ENCODE assay signal across 17 cellular contexts in the genomic region with DNA sequence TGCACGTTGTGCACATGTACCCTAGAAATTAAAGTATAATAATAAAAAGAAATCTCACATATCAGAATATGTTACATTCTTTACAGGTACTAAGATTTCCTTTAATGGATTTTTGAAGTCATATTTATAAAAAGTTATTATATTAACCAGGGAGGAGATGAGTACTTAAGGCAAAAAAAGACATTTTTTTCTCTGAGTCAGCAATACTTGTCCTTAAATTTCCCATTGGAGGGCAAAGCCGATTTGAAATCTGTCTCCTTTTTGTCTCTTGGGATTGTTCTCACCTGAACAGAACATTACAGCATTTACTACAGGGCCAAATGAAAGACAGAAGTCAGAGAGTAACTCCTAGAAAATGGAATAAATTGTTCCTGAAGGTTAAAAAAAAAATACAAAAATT. TPM values are rescaled to one million over a fixed set of nuclear protein-coding genes. Genes with fewer than 3 reads are reported as not detected.
DNase-seq lines count a peak whose midpoint lies in the region; ATAC-seq and TF ChIP-seq lines count a peak whose summit lies in the region.
"Had no signal": no experiment of that assay in that cellular context is flagged by ENCODE, and none has a peak within 500 bp of the region (broad histone marks: within the 10 kb centered on the region; RNA-seq: fewer than 3 reads in every experiment).

No MANE protein-coding gene starts in this region.

- intact Hi-C loops in left ventricle myocardium inferior (cut with micrococcal nuclease): no loop called here
- intact Hi-C loops in cardiac septum (cut with DNase I): loop anchor here (2.0 kb wide), 1 partner anchor 14 kb away; no protein-coding TSS in a partner anchor

- no peaks in the 10 kb centered on the region for H3K27me3 Mint-ChIP-seq in memory B cell
- H3K27me3 Mint-ChIP-seq: CD8-positive, alpha-beta memory T cell had no signal

- H3K9me3 Mint-ChIP-seq in memory B cell: no peaks in the 10 kb centered on the region
- H3K9me3 Mint-ChIP-seq: CD8-positive, alpha-beta memory T cell had no signal

- peak overlapping the region; percentile 86 for H3K27ac Mint-ChIP-seq in memory B cell

- no peak for ATAC-seq in memory B cell (ENCODE audit: low read depth)
- no peak for ATAC-seq in GM18511 (IDR thresholded peaks at IDR 0.05; ENCODE audit: unreplicated experiment)
- no peak for ATAC-seq in GM21528 (IDR thresholded peaks at IDR 0.05; ENCODE audit: low FRiP score, unreplicated experiment)

- no peaks in the 10 kb centered on the region for H3K36me3 Mint-ChIP-seq in memory B cell

- peak overlapping the region; percentile 79 for H3K27ac ChIP-seq in left ventricle myocardium inferior (replicated peaks)
- peak overlapping the region; percentile 77 for H3K27ac ChIP-seq in OCI-LY1 (ENCODE audit: low read depth, low read length, poor library complexity, severe bottlenecking)
- H3K27ac ChIP-seq: HL-60 had no signal

- H3K27me3 ChIP-seq in left ventricle myocardium inferior (ENCODE audit: low read depth) (no peaks in the 10 kb centered on the region), OCI-LY1 (ENCODE audit: insufficient read depth, low read length) (no peaks in the 10 kb centered on the region)

- H2AFZ ChIP-seq in OCI-LY1 (ENCODE audit: low read length): no peak overlapping the region

- H3K4me1 ChIP-seq in left ventricle myocardium inferior (peaks cover 61% of the 10 kb centered on the region), OCI-LY1 (ENCODE audit: insufficient read depth, low read length, severe bottlenecking) (peaks cover 18% of the 10 kb centered on the region)

- no peak overlapping the region for H3K4me2 ChIP-seq in OCI-LY1 (ENCODE audit: low read length)
- H3K4me2 ChIP-seq: SK-N-SH had no signal

- H3K9ac ChIP-seq in OCI-LY1 (ENCODE audit: low read length): no peak overlapping the region; the same call in 1 of the 2 replicates
- H3K9ac ChIP-seq: SK-N-SH had no signal

- no peaks in the 10 kb centered on the region for H3F3A ChIP-seq in OCI-LY1 (ENCODE audit: insufficient read depth, low read length)

- no peak for DNase-seq in left ventricle myocardium inferior
- DNase-seq in cardiac septum (ENCODE audit: low spot score): no peak
- DNase-seq in memory B cell (ENCODE audit: low spot score in 2 of 2): no peak
- no peak for DNase-seq in iPS-NIHi7 (ENCODE audit: extremely low spot score)
- DNase-seq: CD8-positive, alpha-beta memory T cell; HCEC 1CT; NCI-H1092 treated with DMSO at 0.1 percent for 48 hours; NCI-H146; NCI-H2029 treated with DMSO at 0.1 percent for 48 hours; NCI-H446 treated with DMSO at 0.1 percent for 48 hours; OCI-M1; SHP77 treated with DMSO at 0.1 percent for 48 hours; SK-N-SH had no signal

- no peaks in the 10 kb centered on the region for H3K79me2 ChIP-seq in OCI-LY1 (ENCODE audit: insufficient read depth, low read length)

- no peak overlapping the region for H3K4me3 ChIP-seq in left ventricle myocardium inferior
- H3K4me3 ChIP-seq in OCI-LY1 (ENCODE audit: low read depth, low read length, poor library complexity, severe bottlenecking): no peak overlapping the region

- no peaks in the 10 kb centered on the region for H3K36me3 ChIP-seq in left ventricle myocardium inferior
- H3K36me3 ChIP-seq in OCI-LY1 (ENCODE audit: insufficient read depth, low read length): no peaks in the 10 kb centered on the region

- H3K4me1 Mint-ChIP-seq in memory B cell: peaks cover 18% of the 10 kb centered on the region
- H3K4me1 Mint-ChIP-seq: CD8-positive, alpha-beta memory T cell had no signal

- H4K20me1 ChIP-seq in OCI-LY1 (ENCODE audit: insufficient read depth, low read length): no peaks in the 10 kb centered on the region

- H3K9me2 ChIP-seq in OCI-LY1 (ENCODE audit: low read depth, low read length): no peaks in the 10 kb centered on the region
- H3K9me2 ChIP-seq: SK-N-SH had no signal

- no peak overlapping the region for H3K4me3 Mint-ChIP-seq in memory B cell
- H3K4me3 Mint-ChIP-seq: CD8-positive, alpha-beta memory T cell had no signal

- no peaks in the 10 kb centered on the region for H3K9me3 ChIP-seq in left ventricle myocardium inferior (replicated peaks)
- no peaks in the 10 kb centered on the region for H3K9me3 ChIP-seq in OCI-LY1 (ENCODE audit: low read length)
- H3K9me3 ChIP-seq: SK-N-SH had no signal

- TF ChIP-seq CTCF in left ventricle myocardium inferior (IDR thresholded peaks at IDR 0.05; ENCODE audit: borderline replicate concordance) (no peak), OCI-LY1 (IDR thresholded peaks at IDR 0.05; ENCODE audit: low read length) (no peak)

RNA-seq across cellular contexts. Expression of a gene that starts 26.3 kb away (rescaled TPM):
- total RNA-seq in left ventricle myocardium inferior (154 TPM), cardiac septum (119 TPM)
